Comparison of ENCODE assay signal across 28 cellular contexts in the genomic region with DNA sequence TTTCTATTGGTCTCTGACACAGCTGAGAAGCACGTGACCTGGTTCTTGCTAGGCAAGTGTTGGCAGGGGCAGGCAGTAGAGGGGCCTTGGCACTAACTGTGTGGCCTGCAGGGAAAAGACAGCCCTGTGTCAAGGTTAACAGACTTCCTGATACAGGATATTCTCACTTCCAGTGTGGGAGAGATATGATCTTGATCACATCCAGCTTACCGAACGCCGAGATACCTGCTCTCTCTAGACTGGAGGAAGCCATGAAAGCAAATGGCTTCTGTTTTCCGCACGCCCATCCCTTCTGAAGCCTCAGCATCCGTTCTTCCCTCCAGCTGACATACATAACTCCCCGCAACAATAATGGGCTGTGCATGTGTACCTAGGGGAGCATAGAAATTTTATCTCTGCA.
"Had no signal": no experiment of that assay in that cellular context is flagged by ENCODE, and none has a peak within 500 bp of the region (broad histone marks: within the 10 kb centered on the region; RNA-seq: fewer than 3 reads in every experiment).

No MANE protein-coding gene starts in this region.

- H3K27ac Mint-ChIP-seq: natural killer cell; nephron; progenitor cell of endocrine pancreas; stimulated activated effector memory CD8-positive, alpha-beta T cell treated with anti-CD3 and anti-CD28 coated beads, Interleukin-12 subunit alpha, Interleukin-12 subunit beta, amount 100 ng/mL, for 72 hours; stimulated activated naive B cell treated with anti-CD40 and anti-IgM and Interleukin-4, amounts not matched to agents 10 μg/mL and 1 μg/mL and 100 μg/mL, for 72 hours; stimulated activated naive CD8-positive, alpha-beta T cell treated with anti-CD3 and anti-CD28 coated beads, Interleukin-15, Interleukin-2, amounts not matched to agents 100 ng/mL and 50 ng/mL, for 24 hours had no signal

- H3K79me2 ChIP-seq: parathyroid adenoma had no signal

- H3K9me3 ChIP-seq: neutrophil, ovary, psoas muscle, right lobe of liver, sigmoid colon, stomach, thoracic aorta, thyroid gland, tibial nerve, upper lobe of left lung, vagina had no signal

- H3K27ac ChIP-seq: neutrophil, ovary, parathyroid adenoma, psoas muscle, right lobe of liver, sigmoid colon, stomach, thoracic aorta, thyroid gland, tibial nerve, upper lobe of left lung, vagina had no signal

- H3K9ac ChIP-seq: parathyroid adenoma had no signal

- H3K36me3 ChIP-seq: neutrophil, ovary, right lobe of liver, vagina had no signal

- H3K4me1 ChIP-seq: parathyroid adenoma, psoas muscle, sigmoid colon, stomach, thyroid gland, tibial nerve, upper lobe of left lung, vagina had no signal

- H3K4me1 Mint-ChIP-seq: natural killer cell; nephron; stimulated activated effector memory CD8-positive, alpha-beta T cell treated with anti-CD3 and anti-CD28 coated beads, Interleukin-12 subunit alpha, Interleukin-12 subunit beta, amount 100 ng/mL, for 72 hours; stimulated activated naive B cell treated with anti-CD40 and anti-IgM and Interleukin-4, amounts not matched to agents 10 μg/mL and 1 μg/mL and 100 μg/mL, for 72 hours had no signal

- H3K4me3 Mint-ChIP-seq: natural killer cell; nephron; stimulated activated effector memory CD8-positive, alpha-beta T cell treated with anti-CD3 and anti-CD28 coated beads, Interleukin-12 subunit alpha, Interleukin-12 subunit beta, amount 100 ng/mL, for 72 hours; stimulated activated naive B cell treated with anti-CD40 and anti-IgM and Interleukin-4, amounts not matched to agents 10 μg/mL and 1 μg/mL and 100 μg/mL, for 72 hours; stimulated activated naive CD8-positive, alpha-beta T cell treated with anti-CD3 and anti-CD28 coated beads, Interleukin-15, Interleukin-2, amounts not matched to agents 100 ng/mL and 50 ng/mL, for 24 hours had no signal

- ATAC-seq: natural killer cell; psoas muscle; right cardiac atrium; right lobe of liver; stimulated activated effector memory CD8-positive, alpha-beta T cell treated with anti-CD3 and anti-CD28 coated beads, Interleukin-12 subunit alpha, Interleukin-12 subunit beta, amount 100 ng/mL, for 72 hours; stimulated activated naive B cell treated with anti-CD40 and anti-IgM and Interleukin-4, amounts not matched to agents 10 μg/mL and 1 μg/mL and 100 μg/mL, for 72 hours had no signal

- DNase-seq: natural killer cell; nucleus accumbens; ovary; posterior cingulate gyrus; psoas muscle; right cardiac atrium; right lobe of liver; sigmoid colon; small intestine; stimulated activated CD4-positive, alpha-beta T cell treated with anti-CD3 and anti-CD28 coated beads, Interleukin-15, amount 100 ng/mL, for 24 hours; stimulated activated CD4-positive, alpha-beta T cell treated with anti-CD3 and anti-CD28 coated beads, Interleukin-2, amount 100 ng/mL, for 24 hours; stimulated activated CD4-positive, alpha-beta T cell treated with anti-CD3 and anti-CD28 coated beads, Interleukin-2, amount 100 ng/mL, for 48 hours; stimulated activated CD4-positive, alpha-beta T cell treated with anti-CD3 and anti-CD28 coated beads, Interleukin-4, amount 100 ng/mL, for 24 hours; stimulated activated naive B cell treated with anti-CD40 and anti-IgM and Interleukin-4, amounts not matched to agents 10 μg/mL and 1 μg/mL and 100 μg/mL, for 72 hours; stimulated activated naive CD4-positive, alpha-beta T cell treated with Interleukin-2 at 50 U/mL for 16 hours; stomach; thyroid gland; trophoblast cell; upper lobe of left lung had no signal

- H3K27me3 ChIP-seq: ovary, right lobe of liver, sigmoid colon, stomach, thyroid gland, tibial nerve, upper lobe of left lung, vagina had no signal

- H3K4me3 ChIP-seq: ovary, psoas muscle, right lobe of liver, sigmoid colon, stomach, thoracic aorta, thyroid gland, tibial nerve, upper lobe of left lung, vagina had no signal

- H3K36me3 Mint-ChIP-seq: natural killer cell; stimulated activated effector memory CD8-positive, alpha-beta T cell treated with anti-CD3 and anti-CD28 coated beads, Interleukin-12 subunit alpha, Interleukin-12 subunit beta, amount 100 ng/mL, for 72 hours; stimulated activated naive B cell treated with anti-CD40 and anti-IgM and Interleukin-4, amounts not matched to agents 10 μg/mL and 1 μg/mL and 100 μg/mL, for 72 hours had no signal

- H2AFZ ChIP-seq: parathyroid adenoma had no signal

- H3K9me3 Mint-ChIP-seq: natural killer cell; nephron; stimulated activated effector memory CD8-positive, alpha-beta T cell treated with anti-CD3 and anti-CD28 coated beads, Interleukin-12 subunit alpha, Interleukin-12 subunit beta, amount 100 ng/mL, for 72 hours; stimulated activated naive B cell treated with anti-CD40 and anti-IgM and Interleukin-4, amounts not matched to agents 10 μg/mL and 1 μg/mL and 100 μg/mL, for 72 hours; stimulated activated naive CD8-positive, alpha-beta T cell treated with anti-CD3 and anti-CD28 coated beads, Interleukin-15, Interleukin-2, amounts not matched to agents 100 ng/mL and 50 ng/mL, for 24 hours had no signal
